In the genomic region with DNA sequence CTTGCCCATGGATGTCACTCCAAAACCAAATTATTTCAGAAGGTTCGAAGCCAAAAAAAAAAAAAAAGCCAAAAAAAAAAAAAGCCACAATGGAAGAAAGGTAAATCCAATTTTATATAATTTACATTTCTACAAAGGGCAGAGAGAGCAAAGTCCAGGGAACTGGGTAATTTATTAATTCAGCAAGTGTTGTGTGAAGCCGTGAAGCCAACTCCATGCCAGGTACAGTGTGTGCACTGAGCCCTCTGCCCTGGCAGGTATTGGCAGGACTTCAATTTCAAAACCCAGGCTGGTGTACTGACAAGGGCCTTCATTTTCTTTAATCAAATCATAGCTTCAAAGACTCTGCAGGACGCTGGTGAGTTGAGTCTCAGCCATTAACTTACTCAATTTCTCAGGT, we compare ENCODE assay signal across 16 cellular contexts. TPM values are rescaled to one million over a fixed set of nuclear protein-coding genes. Genes with fewer than 3 reads are reported as not detected.
DNase-seq lines count a peak whose midpoint lies in the region; ATAC-seq, FAIRE-seq and TF ChIP-seq lines count a peak whose summit lies in the region.
"Had no signal": no experiment of that assay in that cellular context is flagged by ENCODE, and none has a peak within 500 bp of the region (broad histone marks: within the 10 kb centered on the region; RNA-seq: fewer than 3 reads in every experiment).

No MANE protein-coding gene starts in this region.

- intact Hi-C loops in kidney (cut with DNase I) (no loop called here), mucosa of descending colon (cut with DNase I, micrococcal nuclease) (no loop called here), transverse colon (cut with DNase I; ENCODE audit: low total_unique reads) (no loop called here), uterus (cut with DNase I; ENCODE audit: low total_unique reads) (no loop called here)

- H3K4me3 Mint-ChIP-seq in T-helper 17 cell: no peak overlapping the region
- H3K4me3 Mint-ChIP-seq: CD14-positive monocyte; CD8-positive, alpha-beta memory T cell had no signal

- peak overlapping the region; percentile 49 for H3K27ac Mint-ChIP-seq in T-helper 17 cell
- H3K27ac Mint-ChIP-seq: CD14-positive monocyte; CD8-positive, alpha-beta memory T cell had no signal

- WGBS in transverse colon (ENCODE audit: low coverage in 1 of 2), 2 donors: 35 to 67% methylated on average over 2 to 3 of the region's 3 CpGs

- FAIRE-seq in kidney (lab: Jason Lieb, UNC): peak; percentile 6
- FAIRE-seq: A204.1, H54 had no signal

- TF ChIP-seq CTCF in kidney (IDR thresholded peaks at IDR 0.05; ENCODE audit: borderline replicate concordance, extremely low read depth, insufficient read depth) (no peak), mucosa of descending colon (IDR thresholded peaks at IDR 0.05) (no peak), transverse colon (IDR thresholded peaks at IDR 0.05) (no peak), uterus (IDR thresholded peaks at IDR 0.05) (no peak)

- peaks cover 20% of the 10 kb centered on the region for H3K27me3 Mint-ChIP-seq in T-helper 17 cell

- H3K36me3 Mint-ChIP-seq in T-helper 17 cell (ENCODE audit: low read depth): no peaks in the 10 kb centered on the region
- H3K36me3 Mint-ChIP-seq: CD14-positive monocyte; CD8-positive, alpha-beta memory T cell had no signal

- H3K27me3 ChIP-seq in transverse colon (peaks cover 5% of the 10 kb centered on the region), uterus (no peaks in the 10 kb centered on the region)

- TF ChIP-seq EP300 in transverse colon (IDR thresholded peaks at IDR 0.05; ENCODE audit: low read depth): no peak

- H3K4me3 ChIP-seq in kidney (ENCODE audit: low read length in 2 of 2) (no peak overlapping the region), mucosa of descending colon (no peak overlapping the region), transverse colon (no peak overlapping the region), uterus (no peak overlapping the region)
- H3K4me3 ChIP-seq: GM23248 had no signal

- TF ChIP-seq POLR2A in transverse colon (IDR thresholded peaks at IDR 0.05): no peak
- no peak for TF ChIP-seq POLR2A in uterus (IDR thresholded peaks at IDR 0.05)

- H3K9me3 ChIP-seq in T-helper 17 cell (ENCODE audit: control insufficient read depth, low read length, poor library complexity, severe bottlenecking) (no peaks in the 10 kb centered on the region), kidney (ENCODE audit: control insufficient read depth in 1 of 2, low read length in 2 of 2) (no peaks in the 10 kb centered on the region), mucosa of descending colon (no peaks in the 10 kb centered on the region), transverse colon (no peaks in the 10 kb centered on the region), uterus (peaks cover 0 to 4% of the 10 kb centered on the region in 2 donors)

- H3K27ac ChIP-seq in kidney (ENCODE audit: low read depth in 2 of 2, low read length in 2 of 2) (no peak overlapping the region), transverse colon (no peak overlapping the region), uterus (no peak overlapping the region)
- H3K27ac ChIP-seq: GM23248 had no signal

- in situ Hi-C loops in transverse colon (cut with MboI; ENCODE audit: low pct_ligation_motif_present in 1 of 4, low pct_unique_long_range_greater_than_20kb in 1 of 4, low sequenced_read_pairs in 3 of 4): no loop called here

- no peaks in the 10 kb centered on the region for H3K4me1 Mint-ChIP-seq in T-helper 17 cell
- H3K4me1 Mint-ChIP-seq: CD14-positive monocyte; CD8-positive, alpha-beta memory T cell had no signal

- no peak for DNase-seq in T-helper 17 cell
- DNase-seq in kidney: no peak
- DNase-seq in mucosa of descending colon: peak in 2 of 3 donors; percentile 36 to 63
- DNase-seq in transverse colon: peak; percentile 55
- no peak for DNase-seq in COLO829 (ENCODE audit: low spot score)
- no peak for DNase-seq in HuH-7 (ENCODE audit: low spot score)
- no peak for DNase-seq in uterus
- DNase-seq: CD8-positive, alpha-beta memory T cell; DMS 273 treated with DMSO at 0.1 percent for 48 hours; GM23248 had no signal

- peaks cover 0 to 5% of the 10 kb centered on the region in 2 donors for H3K4me1 ChIP-seq in kidney (ENCODE audit: control insufficient read depth in 1 of 2, insufficient read depth in 1 of 2, low read depth in 1 of 2, low read length in 2 of 2)
- H3K4me1 ChIP-seq in mucosa of descending colon (ENCODE audit: low read depth): no peaks in the 10 kb centered on the region
- peaks cover 0 to 3% (median 1%) of the 10 kb centered on the region in 4 donors for H3K4me1 ChIP-seq in transverse colon
- H3K4me1 ChIP-seq in uterus: no peaks in the 10 kb centered on the region

- no peaks in the 10 kb centered on the region for H3K36me3 ChIP-seq in kidney (ENCODE audit: control insufficient read depth in 1 of 2, insufficient read depth in 2 of 2, low read length in 2 of 2)
- no peaks in the 10 kb centered on the region for H3K36me3 ChIP-seq in mucosa of descending colon (ENCODE audit: low read depth)
- no peaks in the 10 kb centered on the region for H3K36me3 ChIP-seq in transverse colon
- H3K36me3 ChIP-seq in uterus: no peaks in the 10 kb centered on the region

- ATAC-seq in T-helper 17 cell (no peak), mucosa of descending colon (peak; percentile 96)
- ATAC-seq: HCT116 had no signal

- no peak overlapping the region for H3K9ac ChIP-seq in kidney (ENCODE audit: low read length in 2 of 2)
- H3K9ac ChIP-seq: GM23248 had no signal

RNA-seq across cellular contexts. Expression of gene RFPL4A, which starts 5.5 kb away (rescaled TPM):
- total RNA-seq in T-helper 17 cell (not detected), kidney (0.41 TPM), mucosa of descending colon (not detected), transverse colon (not detected), uterus (not detected)
- not detected for polyA plus RNA-seq in kidney (ENCODE audit: insufficient read depth, low read depth, low replicate concordance)
- total RNA-seq: CD8-positive, alpha-beta memory T cell; GM23248 had no signal
- polyA plus RNA-seq: BJ; CD8-positive, alpha-beta memory T cell; GM23248 had no signal

RNA-seq across cellular contexts. Expression of gene NLRP9, which starts 15.2 kb away (rescaled TPM):
- not detected for total RNA-seq in T-helper 17 cell
- 0.09 TPM for total RNA-seq in kidney
- polyA plus RNA-seq in kidney (ENCODE audit: insufficient read depth, low read depth, low replicate concordance): not detected
- not detected for total RNA-seq in mucosa of descending colon
- total RNA-seq in transverse colon: not detected
- total RNA-seq in uterus: under 1 TPM in 1 of 4 donors, not detected in 3; 0.28 TPM
- total RNA-seq: CD8-positive, alpha-beta memory T cell; Daoy; GM23248 had no signal
- polyA plus RNA-seq: BJ; CD14-positive monocyte; CD8-positive, alpha-beta memory T cell; GM23248 had no signal

RNA-seq across cellular contexts. Expression of gene RFPL4AL1, which starts 15.5 kb away (rescaled TPM):
- total RNA-seq in T-helper 17 cell (not detected), kidney (not detected), mucosa of descending colon (under 1 TPM in 1 of 3 donors, not detected in 2; 0.35 TPM), transverse colon (not detected), uterus (not detected)
- not detected for polyA plus RNA-seq in kidney (ENCODE audit: insufficient read depth, low read depth, low replicate concordance)
- total RNA-seq: CD8-positive, alpha-beta memory T cell; GM23248 had no signal
- polyA plus RNA-seq: BJ; CD8-positive, alpha-beta memory T cell; GM23248 had no signal

Comparison
In these comparisons a context has a peak if more than half of its experiments do, and no peak if none do; other contexts are left out.
1. DNase-seq: peak in mucosa of descending colon (2 of 3) and transverse colon (single experiment); none in T-helper 17 cell (0 of 3), kidney (single experiment), COLO829 (single experiment), HuH-7 (single experiment) and uterus (0 of 2).